ENCODE assay signal across 28 cellular contexts in genomic region chr18:32545631-32546030, GRCh38.
"Had no signal": no experiment of that assay in that cellular context is flagged by ENCODE, and none has a peak within 500 bp of the region (broad histone marks: within the 10 kb centered on the region; RNA-seq: fewer than 3 reads in every experiment).

No MANE protein-coding gene starts in this region.

- H3K4me1 Mint-ChIP-seq: stimulated activated effector memory CD8-positive, alpha-beta T cell treated with anti-CD3 and anti-CD28 coated beads, Interleukin-12 subunit alpha, Interleukin-12 subunit beta, amount 100 ng/mL, for 72 hours; stimulated activated memory B cell treated with anti-CD40 and anti-IgM and Interleukin-4, amounts not matched to agents 10 μg/mL and 1 μg/mL and 100 μg/mL, for 72 hours; stimulated activated naive B cell treated with anti-CD40 and anti-IgM and Interleukin-4, amounts not matched to agents 10 μg/mL and 1 μg/mL and 100 μg/mL, for 72 hours had no signal

- H3K4me3 Mint-ChIP-seq: stimulated activated effector memory CD8-positive, alpha-beta T cell treated with anti-CD3 and anti-CD28 coated beads, Interleukin-12 subunit alpha, Interleukin-12 subunit beta, amount 100 ng/mL, for 72 hours; stimulated activated memory B cell treated with anti-CD40 and anti-IgM and Interleukin-4, amounts not matched to agents 10 μg/mL and 1 μg/mL and 100 μg/mL, for 72 hours; stimulated activated naive B cell treated with anti-CD40 and anti-IgM and Interleukin-4, amounts not matched to agents 10 μg/mL and 1 μg/mL and 100 μg/mL, for 72 hours; stimulated activated naive CD8-positive, alpha-beta T cell treated with anti-CD3 and anti-CD28 coated beads, Interleukin-15, amount 100 ng/mL, for 72 hours; stimulated activated naive CD8-positive, alpha-beta T cell treated with anti-CD3 and anti-CD28 coated beads, Interleukin-15, Interleukin-2, amounts not matched to agents 100 ng/mL and 50 ng/mL, for 24 hours; type B pancreatic cell had no signal

- H3K27me3 Mint-ChIP-seq: type B pancreatic cell had no signal

- H3K27ac Mint-ChIP-seq: stimulated activated effector memory CD8-positive, alpha-beta T cell treated with anti-CD3 and anti-CD28 coated beads, Interleukin-12 subunit alpha, Interleukin-12 subunit beta, amount 100 ng/mL, for 72 hours; stimulated activated memory B cell treated with anti-CD40 and anti-IgM and Interleukin-4, amounts not matched to agents 10 μg/mL and 1 μg/mL and 100 μg/mL, for 72 hours; stimulated activated naive B cell treated with anti-CD40 and anti-IgM and Interleukin-4, amounts not matched to agents 10 μg/mL and 1 μg/mL and 100 μg/mL, for 72 hours; stimulated activated naive CD8-positive, alpha-beta T cell treated with anti-CD3 and anti-CD28 coated beads, Interleukin-15, amount 100 ng/mL, for 72 hours; stimulated activated naive CD8-positive, alpha-beta T cell treated with anti-CD3 and anti-CD28 coated beads, Interleukin-15, Interleukin-2, amounts not matched to agents 100 ng/mL and 50 ng/mL, for 24 hours; type B pancreatic cell had no signal

- H3K4me1 ChIP-seq: suprapubic skin, testis, thyroid gland, tibial artery, tibial nerve, transverse colon, upper lobe of left lung, upper lobe of right lung, uterus, vagina had no signal

- H3K4me3 ChIP-seq: stomach, suprapubic skin, testis, thoracic aorta, thyroid gland, tibial artery, tibial nerve, transverse colon, upper lobe of left lung, upper lobe of right lung, uterus, vagina had no signal

- H3K27ac ChIP-seq: stomach, suprapubic skin, testis, thoracic aorta, thyroid gland, tibial artery, tibial nerve, transverse colon, upper lobe of left lung, upper lobe of right lung, uterus, vagina had no signal

- H3K27me3 ChIP-seq: stomach, suprapubic skin, testis, thyroid gland, tibial artery, tibial nerve, transverse colon, upper lobe of left lung, upper lobe of right lung, uterus, vagina had no signal

- H3K36me3 Mint-ChIP-seq: stimulated activated effector memory CD8-positive, alpha-beta T cell treated with anti-CD3 and anti-CD28 coated beads, Interleukin-12 subunit alpha, Interleukin-12 subunit beta, amount 100 ng/mL, for 72 hours; stimulated activated memory B cell treated with anti-CD40 and anti-IgM and Interleukin-4, amounts not matched to agents 10 μg/mL and 1 μg/mL and 100 μg/mL, for 72 hours; stimulated activated naive B cell treated with anti-CD40 and anti-IgM and Interleukin-4, amounts not matched to agents 10 μg/mL and 1 μg/mL and 100 μg/mL, for 72 hours; type B pancreatic cell had no signal

- H3K36me3 ChIP-seq: stomach, suprapubic skin, thoracic aorta, thyroid gland, tibial artery, tibial nerve, transverse colon, upper lobe of left lung, upper lobe of right lung, uterus, vagina had no signal

- H3K9me3 ChIP-seq: stomach, suprapubic skin, testis, thoracic aorta, thyroid gland, tibial artery, tibial nerve, transverse colon, upper lobe of left lung, upper lobe of right lung, uterus, vagina had no signal

- ATAC-seq: stimulated activated effector memory CD8-positive, alpha-beta T cell treated with anti-CD3 and anti-CD28 coated beads, Interleukin-12 subunit alpha, Interleukin-12 subunit beta, amount 100 ng/mL, for 72 hours; stimulated activated memory B cell treated with anti-CD40 and anti-IgM and Interleukin-4, amounts not matched to agents 10 μg/mL and 1 μg/mL and 100 μg/mL, for 72 hours; stimulated activated naive B cell treated with anti-CD40 and anti-IgM and Interleukin-4, amounts not matched to agents 10 μg/mL and 1 μg/mL and 100 μg/mL, for 72 hours; stimulated activated naive CD8-positive, alpha-beta T cell treated with anti-CD3 and anti-CD28 coated beads, Interleukin-15, amount 100 ng/mL, for 72 hours; stimulated activated naive CD8-positive, alpha-beta T cell treated with anti-CD3 and anti-CD28 coated beads, Interleukin-15, Interleukin-2, amounts not matched to agents 100 U/mL and 50 U/mL, for 24 hours; upper lobe of right lung had no signal

- DNase-seq: stimulated activated CD4-positive, alpha-beta T cell treated with anti-CD3 and anti-CD28 coated beads, Interleukin-2, amount 100 ng/mL, for 48 hours; stimulated activated CD4-positive, alpha-beta T cell treated with anti-CD3 and anti-CD28 coated beads, Interleukin-4, amount 100 ng/mL, for 1 hour; stimulated activated CD4-positive, alpha-beta T cell treated with anti-CD3 and anti-CD28 coated beads, Interleukin-4, amount 100 ng/mL, for 24 hours; stimulated activated CD4-positive, alpha-beta T cell treated with anti-CD3 and anti-CD28 coated beads, Interleukin-4, amount 100 ng/mL, for 4 hours; stimulated activated CD8-positive, alpha-beta memory T cell treated with anti-CD3 and anti-CD28 coated beads, Interleukin-4, amount 100 ng/mL, for 48 hours; stimulated activated naive B cell treated with anti-CD40 and anti-IgM and Interleukin-4, amounts not matched to agents 10 μg/mL and 1 μg/mL and 100 μg/mL, for 72 hours; stimulated activated naive CD4-positive, alpha-beta T cell; stimulated activated naive CD4-positive, alpha-beta T cell treated with Interleukin-2 at 50 U/mL for 16 hours; stimulated activated naive CD8-positive, alpha-beta T cell treated with anti-CD3 and anti-CD28 coated beads, Interleukin-15, amount 100 ng/mL, for 72 hours; stimulated activated naive CD8-positive, alpha-beta T cell treated with anti-CD3 and anti-CD28 coated beads, Interleukin-15, Interleukin-2, amounts not matched to agents 100 U/mL and 50 U/mL, for 24 hours; stomach; substantia nigra; testis; thyroid gland; tibial artery; transverse colon; trophoblast cell; upper lobe of left lung; upper lobe of right lung; uterus had no signal

- H3K9me3 Mint-ChIP-seq: stimulated activated effector memory CD8-positive, alpha-beta T cell treated with anti-CD3 and anti-CD28 coated beads, Interleukin-12 subunit alpha, Interleukin-12 subunit beta, amount 100 ng/mL, for 72 hours; stimulated activated memory B cell treated with anti-CD40 and anti-IgM and Interleukin-4, amounts not matched to agents 10 μg/mL and 1 μg/mL and 100 μg/mL, for 72 hours; stimulated activated naive B cell treated with anti-CD40 and anti-IgM and Interleukin-4, amounts not matched to agents 10 μg/mL and 1 μg/mL and 100 μg/mL, for 72 hours; stimulated activated naive CD8-positive, alpha-beta T cell treated with anti-CD3 and anti-CD28 coated beads, Interleukin-15, amount 100 ng/mL, for 72 hours; stimulated activated naive CD8-positive, alpha-beta T cell treated with anti-CD3 and anti-CD28 coated beads, Interleukin-15, Interleukin-2, amounts not matched to agents 100 ng/mL and 50 ng/mL, for 24 hours; type B pancreatic cell had no signal
